9 cellular contexts compared by ENCODE assay signal in the genomic region with DNA sequence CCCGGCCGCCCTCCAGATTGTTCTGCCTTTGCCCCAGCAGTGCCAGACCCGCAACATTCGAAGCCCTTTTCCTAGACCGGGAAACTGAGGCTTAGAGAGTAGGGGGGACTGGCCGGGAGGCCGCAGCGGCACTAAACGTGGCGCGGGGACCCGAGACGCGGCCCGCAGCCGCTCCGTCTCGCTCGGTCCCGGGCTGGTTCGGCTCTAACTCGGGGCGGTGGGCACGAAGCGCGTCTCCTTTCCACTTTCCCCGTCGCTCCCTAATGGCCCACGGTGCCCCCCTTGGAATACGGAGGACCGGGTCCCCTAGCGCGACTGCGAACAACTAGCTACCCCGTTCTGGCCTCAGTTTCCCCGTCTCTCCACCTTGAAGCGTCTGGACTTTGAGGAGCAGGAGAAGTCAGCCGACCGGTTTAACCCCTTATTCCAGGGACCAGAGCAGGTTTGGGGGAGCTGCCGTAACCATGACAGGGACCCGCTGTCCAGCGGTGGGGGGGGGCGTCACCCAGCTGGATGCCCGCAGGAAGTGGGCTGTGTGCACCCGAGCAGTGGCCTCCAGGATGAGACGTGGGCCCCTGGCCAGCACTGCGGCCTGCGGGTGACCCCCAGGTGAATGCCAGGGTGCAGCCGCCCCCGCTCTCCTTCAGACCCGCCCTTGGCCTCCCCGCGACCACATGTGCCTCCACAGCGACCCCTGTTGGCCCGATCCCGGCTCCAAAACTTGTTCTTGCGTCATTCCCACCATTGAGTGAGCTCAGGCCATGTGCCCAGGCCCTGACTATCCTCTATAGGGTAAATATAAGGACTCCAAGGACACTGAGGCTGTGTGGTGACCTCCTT. TPM values are rescaled to one million over a fixed set of nuclear protein-coding genes. Genes with fewer than 3 reads are reported as not detected.
DNase-seq lines count a peak whose midpoint lies in the region; ATAC-seq and TF ChIP-seq lines count a peak whose summit lies in the region.
"Had no signal": no experiment of that assay in that cellular context is flagged by ENCODE, and none has a peak within 500 bp of the region (broad histone marks: within the 10 kb centered on the region; RNA-seq: fewer than 3 reads in every experiment).

No MANE protein-coding gene starts in this region.

- peaks cover 45% of the 10 kb centered on the region for H3K27me3 ChIP-seq in CD4-positive, alpha-beta T cell (ENCODE audit: control insufficient read depth, insufficient read depth, low read length)
- H3K27me3 ChIP-seq in HUES6 (ENCODE audit: control insufficient read depth, insufficient read depth, low read length) (peaks cover 22% of the 10 kb centered on the region), SU-DHL-6 (ENCODE audit: low read length) (no peaks in the 10 kb centered on the region), osteoblast (ENCODE audit: insufficient read depth, low read length) (no peaks in the 10 kb centered on the region)

- peaks cover 23% of the 10 kb centered on the region for H3K4me1 Mint-ChIP-seq in CD4-positive, alpha-beta T cell (ENCODE audit: low read depth)

- peak; percentile 61 to 77 (median 71) for DNase-seq in CD4-positive, alpha-beta T cell
- peak; percentile 69 for DNase-seq in activated naive CD8-positive, alpha-beta T cell treated with anti-CD3 and anti-CD28 coated beads, Interleukin-2, amount 50 U/mL, for 16 hours (ENCODE audit: low read depth, low spot score)
- DNase-seq in Right ventricle myocardium inferior (ENCODE audit: missing footprints), result peak; percentile 93
- DNase-seq in osteoblast (ENCODE audit: insufficient read length, low spot score, missing footprints), result peak; percentile 99

- H3K36me3 Mint-ChIP-seq in CD4-positive, alpha-beta T cell (ENCODE audit: low read depth), result no peaks in the 10 kb centered on the region

- H3K36me3 ChIP-seq in HUES6 (ENCODE audit: control insufficient read depth, insufficient read depth, low read length), result peaks cover 6% of the 10 kb centered on the region; the same call in 1 of the 2 replicates
- no peaks in the 10 kb centered on the region for H3K36me3 ChIP-seq in SU-DHL-6 (ENCODE audit: low read length)
- peaks cover 14% of the 10 kb centered on the region for H3K36me3 ChIP-seq in osteoblast (ENCODE audit: insufficient read depth, low read length)

- intact Hi-C loops in CD4-positive, alpha-beta T cell (cut with DNase I, micrococcal nuclease), result no loop called here
- intact Hi-C loops in Right ventricle myocardium inferior (cut with DNase I), result loop anchor here (10.0 kb wide), 1 partner anchor 247 kb away; no protein-coding TSS in a partner anchor

- peak; percentile 69 for ATAC-seq in CD4-positive, alpha-beta T cell (ENCODE audit: poor library complexity)
- ATAC-seq in Right ventricle myocardium inferior, result peak; percentile 69
- no peak for ATAC-seq in HG03521 (IDR thresholded peaks at IDR 0.05; ENCODE audit: unreplicated experiment)

- peak overlapping the region; percentile 78 for H3K4me3 Mint-ChIP-seq in CD4-positive, alpha-beta T cell

- CTCF ChIA-PET in CD4-positive, alpha-beta T cell (lab: Charles Lee), result interaction anchor here (0.6 to 3.7 kb wide), 5 partner anchors 19 to 265 kb away, joined by 3 to 24 read pairs (median 5); a partner anchor contains a TSS

- no peaks in the 10 kb centered on the region for H3K9me3 ChIP-seq in CD4-positive, alpha-beta T cell (ENCODE audit: control insufficient read depth, low read length)
- H3K9me3 ChIP-seq in HUES6 (ENCODE audit: control insufficient read depth, insufficient read depth, low read depth, low read length) (no peaks in the 10 kb centered on the region), SU-DHL-6 (ENCODE audit: insufficient read depth, low read length) (no peaks in the 10 kb centered on the region), osteoblast (ENCODE audit: low read depth, low read length) (no peaks in the 10 kb centered on the region)

- no peak overlapping the region for H3K27ac Mint-ChIP-seq in CD4-positive, alpha-beta T cell

- no peaks in the 10 kb centered on the region for H3K9me2 ChIP-seq in SU-DHL-6 (replicated peaks; ENCODE audit: insufficient read depth, low read length)

- H3K9me3 Mint-ChIP-seq in CD4-positive, alpha-beta T cell, result no peaks in the 10 kb centered on the region

- no peaks in the 10 kb centered on the region for H4K20me1 ChIP-seq in SU-DHL-6 (ENCODE audit: low read depth, low read length)
- peaks cover 53% of the 10 kb centered on the region for H4K20me1 ChIP-seq in osteoblast (ENCODE audit: insufficient read depth, low read length)

- TF ChIP-seq CTCF in CD4-positive, alpha-beta T cell (IDR thresholded peaks at IDR 0.05), result peak; percentile 58
- peak; percentile 48 for TF ChIP-seq CTCF in SU-DHL-6 (IDR thresholded peaks at IDR 0.05; ENCODE audit: insufficient read depth, low read length, poor library complexity, severe bottlenecking)
- TF ChIP-seq CTCF in osteoblast (IDR thresholded peaks at IDR 0.05; ENCODE audit: extremely low read depth, low read depth, low read length), result peak; percentile 86

- no peak overlapping the region for H3K27ac ChIP-seq in CD4-positive, alpha-beta T cell (ENCODE audit: low read depth, low read length)
- H3K27ac ChIP-seq in HUES6 (ENCODE audit: low read depth, low read length) (peak overlapping the region; percentile 82), SU-DHL-6 (ENCODE audit: low read depth, low read length) (no peak overlapping the region), osteoblast (ENCODE audit: low read depth, low read length) (peak overlapping the region; percentile 76), temporal lobe (ENCODE audit: low read depth, low read length) (peak overlapping the region; percentile 98)

- H3K79me2 ChIP-seq in SU-DHL-6 (ENCODE audit: insufficient read depth, low read length), result no peaks in the 10 kb centered on the region
- H3K79me2 ChIP-seq in osteoblast (ENCODE audit: insufficient read depth, low read length), result peaks cover 54% of the 10 kb centered on the region

- peak overlapping the region; percentile 80 for H3K4me3 ChIP-seq in HUES6 (ENCODE audit: low read depth, low read length)
- H3K4me3 ChIP-seq in SU-DHL-6 (ENCODE audit: insufficient read depth, low read length, poor library complexity, severe bottlenecking), result no peak overlapping the region
- peak overlapping the region; percentile 95 for H3K4me3 ChIP-seq in osteoblast (ENCODE audit: insufficient read depth, low read length)

- H3K4me2 ChIP-seq in SU-DHL-6 (ENCODE audit: low read depth, low read length, poor library complexity, severe bottlenecking) (no peak overlapping the region), osteoblast (ENCODE audit: insufficient read depth, low read length) (peak overlapping the region; percentile 96)

- POLR2A ChIA-PET in CD4-positive, alpha-beta T cell (lab: Charles Lee), result interaction anchor here (0.6 to 1.1 kb wide), 4 partner anchors 14 to 31 kb away, joined by 3 to 4 read pairs (median 4); no protein-coding TSS in a partner anchor

- H3K9ac ChIP-seq in HUES6 (ENCODE audit: low read length), result peak overlapping the region; percentile 91
- H3K9ac ChIP-seq in SU-DHL-6 (ENCODE audit: low read length), result no peak overlapping the region

- H3F3A ChIP-seq in SU-DHL-6 (ENCODE audit: insufficient read depth), result no peaks in the 10 kb centered on the region

- peaks cover 66% of the 10 kb centered on the region for H3K27me3 Mint-ChIP-seq in CD4-positive, alpha-beta T cell

- H2AFZ ChIP-seq in SU-DHL-6 (ENCODE audit: low read depth, low read length, severe bottlenecking), result no peak overlapping the region
- H2AFZ ChIP-seq in osteoblast (ENCODE audit: low read length), result peak overlapping the region; percentile 35

- peaks cover 51% of the 10 kb centered on the region for H3K4me1 ChIP-seq in HUES6 (ENCODE audit: control insufficient read depth, insufficient read depth, low read length)
- peaks cover 51% of the 10 kb centered on the region for H3K4me1 ChIP-seq in osteoblast (ENCODE audit: insufficient read depth, low read length)

RNA-seq across cellular contexts. Expression of a gene that starts 1.1 kb away (rescaled TPM):
- total RNA-seq in CD4-positive, alpha-beta T cell, result not detected
- 17.7 TPM for total RNA-seq in Right ventricle myocardium inferior
- 28.6 and 35.5 TPM in 2 replicates for total RNA-seq in osteoblast
- 3.4 TPM for total RNA-seq in temporal lobe

RNA-seq across cellular contexts. Expression of a gene that starts 18.5 kb away (rescaled TPM):
- 1 to 10 TPM; 2.6 to 3.0 TPM for total RNA-seq in CD4-positive, alpha-beta T cell
- total RNA-seq in Right ventricle myocardium inferior, result 0.60 TPM
- not detected in 2 replicates for total RNA-seq in osteoblast
- total RNA-seq in temporal lobe, result not detected
- total RNA-seq: activated CD8-positive, alpha-beta memory T cell treated with anti-CD3 and anti-CD28 coated beads for 36 hours had no signal

RNA-seq across cellular contexts. Expression of a gene that starts 42.2 kb away (rescaled TPM):
- under 1 TPM; 0.20 to 0.63 TPM for total RNA-seq in CD4-positive, alpha-beta T cell
- total RNA-seq in Right ventricle myocardium inferior (10.3 TPM), osteoblast (11.9 and 12.7 TPM in 2 replicates), temporal lobe (4.7 TPM)

RNA-seq across cellular contexts. Expression of a gene that starts 47.2 kb away (rescaled TPM):
- 10 to 100 TPM; 57.0 to 60.9 TPM for total RNA-seq in CD4-positive, alpha-beta T cell
- total RNA-seq in Right ventricle myocardium inferior, result 26.7 TPM
- 36.2 and 38.6 TPM in 2 replicates for total RNA-seq in osteoblast
- total RNA-seq in temporal lobe, result 27.5 TPM

Comparison
In these comparisons a context has a peak if more than half of its experiments do, and no peak if none do; other contexts are left out.
1. H3K27ac ChIP-seq: peak in HUES6 (single experiment), osteoblast (single experiment) and temporal lobe (single experiment); none in CD4-positive, alpha-beta T cell (single experiment) and SU-DHL-6 (single experiment).
2. Peak in every context shown above with its lines, with median percentiles within 50 percentile points of each other: DNase-seq and CTCF ChIP-seq.